ENCODE assay signal across 6 cellular contexts in the genomic region with DNA sequence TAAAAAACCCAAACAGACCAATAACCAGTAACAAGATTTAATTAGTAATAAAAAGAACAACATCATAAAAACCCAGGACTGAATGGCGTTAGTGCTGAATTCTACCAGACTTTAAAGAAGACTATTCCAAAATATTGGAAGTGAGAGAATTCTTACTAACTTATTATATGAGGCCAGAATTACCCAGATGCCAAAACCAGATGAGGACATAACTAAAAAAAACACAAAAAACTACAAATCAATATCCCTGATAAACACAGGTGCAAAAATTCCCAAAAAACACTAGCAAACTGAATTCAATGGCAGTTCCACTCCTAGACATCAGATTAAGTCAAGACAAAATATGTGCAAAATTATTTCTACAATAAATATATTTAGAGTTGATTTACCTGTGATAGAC.
"Had no signal": no experiment of that assay in that cellular context is flagged by ENCODE, and none has a peak within 500 bp of the region (broad histone marks: within the 10 kb centered on the region; RNA-seq: fewer than 3 reads in every experiment).

No MANE protein-coding gene starts in this region.

- DNase-seq: IMR-90, KBM-7, KG1 had no signal

- H3K27ac ChIP-seq: HL-60 had no signal

- ATAC-seq: HepG2, K562 had no signal

- H3K4me3 ChIP-seq: K562 had no signal
